1 cellular context compared by ENCODE assay signal in genomic region chr17:31858647-31859486, GRCh38.
TF ChIP-seq lines count a peak whose summit lies in the region.

Gene COPRS, minus strand, starts transcription at chr17:31859244. Its CDS starts 45 bp downstream, at chr17:31859199.

TF ChIP-seq in HepG2, 621 proteins besides CTCF, POLR2A, EP300 and RAD21 (continued from another document):
- TF ChIP-seq ZNF687 (CRISPR knock-in tag; IDR thresholded peaks at IDR 0.05) (peak; percentile 52; the same call in 1 of the 2 replicates), TFDP1 (CRISPR knock-in tag; IDR thresholded peaks at IDR 0.05; ENCODE audit: borderline replicate concordance) (peak; percentile 83; the same call in 1 of the 2 replicates), ZHX1 (CRISPR knock-in tag; IDR thresholded peaks at IDR 0.05; ENCODE audit: low read depth) (no peak), CBX5 (CRISPR knock-in tag; IDR thresholded peaks at IDR 0.05; ENCODE audit: borderline replicate concordance) (no peak), ZFX (CRISPR knock-in tag; IDR thresholded peaks at IDR 0.05; ENCODE audit: low read depth) (peak; percentile 72), GABPB1 (CRISPR knock-in tag; IDR thresholded peaks at IDR 0.05) (peak; percentile 36; the same call in 1 of the 2 replicates), ZNF609 (CRISPR knock-in tag; IDR thresholded peaks at IDR 0.05; ENCODE audit: borderline replicate concordance) (no peak), ZNF674 (CRISPR knock-in tag; IDR thresholded peaks at IDR 0.05; ENCODE audit: low read depth) (no peak), SP1 (IDR thresholded peaks at IDR 0.05) (no peak), SP1 (CRISPR knock-in tag; IDR thresholded peaks at IDR 0.05) (0 out of 2 replicates have a peak, but pooled peaks have one; percentile 55), ATF7-NPFF (CRISPR knock-in tag; IDR thresholded peaks at IDR 0.05; ENCODE audit: low read depth) (peak; percentile 33; the same call in 1 of the 2 replicates), HNRNPK (IDR thresholded peaks at IDR 0.05; ENCODE audit: low read depth, low read length, poor library complexity, severe bottlenecking) (no peak), NCOA5 (CRISPR knock-in tag; IDR thresholded peaks at IDR 0.05) (no peak), ZNF563 (CRISPR knock-in tag; IDR thresholded peaks at IDR 0.05) (no peak), ZBTB7A (CRISPR knock-in tag; IDR thresholded peaks at IDR 0.05) (no peak), ELK4 (CRISPR knock-in tag; IDR thresholded peaks at IDR 0.05; ENCODE audit: borderline replicate concordance) (no peak), ZFAT (CRISPR knock-in tag; conservative IDR thresholded peaks at IDR 0.05) (no peak), TFDP2 (CRISPR knock-in tag; IDR thresholded peaks at IDR 0.05) (peak; percentile 63), ZBTB2 (CRISPR knock-in tag; IDR thresholded peaks at IDR 0.05; ENCODE audit: low read depth) (peak; percentile 57; the same call in 1 of the 2 replicates), SAP130 (CRISPR knock-in tag; IDR thresholded peaks at IDR 0.05; ENCODE audit: low read depth) (peak; percentile 80), MYC (CRISPR knock-in tag; IDR thresholded peaks at IDR 0.05; ENCODE audit: borderline replicate concordance) (peak; percentile 12; the same call in 1 of the 2 replicates), TRIM22 (IDR thresholded peaks at IDR 0.05) (no peak), STAG1 (CRISPR knock-in tag; IDR thresholded peaks at IDR 0.05) (peak; percentile 63), KAT7 (CRISPR knock-in tag; IDR thresholded peaks at IDR 0.05; ENCODE audit: borderline replicate concordance) (0 out of 2 replicates have a peak, but pooled peaks have one; percentile 18), ASH2L (IDR thresholded peaks at IDR 0.05; ENCODE audit: insufficient read length, low read depth, low read length) (peak; percentile 5), HOXA3 (CRISPR knock-in tag; IDR thresholded peaks at IDR 0.05) (peak; percentile 37; the same call in 1 of the 2 replicates), ATAD3A (CRISPR knock-in tag; IDR thresholded peaks at IDR 0.05) (no peak), MAZ (IDR thresholded peaks at IDR 0.05; ENCODE audit: borderline replicate concordance, low read depth, low read length) (0 out of 2 replicates have a peak, but pooled peaks have one; percentile 20), MAZ (CRISPR knock-in tag; IDR thresholded peaks at IDR 0.05; ENCODE audit: low read depth) (no peak; the same call in 1 of the 2 replicates), ZSCAN20 (CRISPR knock-in tag; IDR thresholded peaks at IDR 0.05; ENCODE audit: borderline replicate concordance) (no peak)
